11 cellular contexts compared by ENCODE assay signal in the genomic region with DNA sequence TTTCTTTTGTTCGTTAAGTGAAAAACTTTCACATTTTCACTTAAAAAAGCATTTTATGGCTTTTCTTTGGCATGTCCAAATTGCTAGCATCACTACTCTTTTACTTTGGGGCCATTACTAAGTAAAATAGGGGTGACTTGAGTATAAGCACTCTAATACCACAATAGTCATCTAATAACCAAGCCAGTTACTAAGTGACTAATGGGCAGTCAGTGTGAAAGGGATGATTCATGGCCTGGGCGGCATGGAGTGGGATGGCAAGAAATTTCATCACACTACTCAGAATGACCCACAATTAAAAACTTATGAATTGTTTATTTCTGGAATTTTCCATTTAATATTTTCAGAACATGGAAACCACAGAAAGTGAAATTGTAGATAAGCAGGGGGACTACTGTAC.
DNase-seq lines count a peak whose midpoint lies in the region; ATAC-seq and TF ChIP-seq lines count a peak whose summit lies in the region.
"Had no signal": no experiment of that assay in that cellular context is flagged by ENCODE, and none has a peak within 500 bp of the region (broad histone marks: within the 10 kb centered on the region; RNA-seq: fewer than 3 reads in every experiment).

No MANE protein-coding gene starts in this region.

- no peaks in the 10 kb centered on the region for H3K27me3 ChIP-seq in ovary
- H3K27me3 ChIP-seq: vagina had no signal

- TF ChIP-seq EP300 in ovary (IDR thresholded peaks at IDR 0.05), result no peak

- no peak overlapping the region for H3K4me3 ChIP-seq in ovary
- H3K4me3 ChIP-seq: vagina had no signal

- no peaks in the 10 kb centered on the region for H3K36me3 ChIP-seq in ovary
- H3K36me3 ChIP-seq: vagina had no signal

- no peak for ATAC-seq in GM19351 (IDR thresholded peaks at IDR 0.05; ENCODE audit: unreplicated experiment)
- ATAC-seq: activated CD8-positive, alpha-beta memory T cell treated with anti-CD3 and anti-CD28 coated beads, Interleukin-2, amount 10 ng/mL, durations not matched to agents 7 days and 5 days had no signal

- 75 to 85% (median 79%) methylated on average over 2 of the region's 2 CpGs for WGBS in ovary, 3 donors

- no peak for TF ChIP-seq CTCF in ovary (IDR thresholded peaks at IDR 0.05)

- H3K27ac ChIP-seq in epithelial cell of prostate, result peak overlapping the region; percentile 43
- H3K27ac ChIP-seq in ovary, result no peak overlapping the region
- H3K27ac ChIP-seq: vagina had no signal

- no peak for TF ChIP-seq POLR2A in ovary (IDR thresholded peaks at IDR 0.05)

- intact Hi-C loops in ovary (cut with DNase I), result loop anchor here in 1 of 4 donors (5.0 kb wide), 1 partner anchor 51 kb away; no protein-coding TSS in a partner anchor

- H3K4me1 ChIP-seq in ovary (ENCODE audit: insufficient read depth), result no peaks in the 10 kb centered on the region
- H3K4me1 ChIP-seq: vagina had no signal

- DNase-seq in stimulated activated CD4-positive, alpha-beta T cell treated with anti-CD3 and anti-CD28 coated beads, Interleukin-1b, Interleukin-23, amount 100 ng/mL, for 48 hours, result peak; percentile 1
- no peak for DNase-seq in stimulated activated CD4-positive, alpha-beta T cell treated with anti-CD3 and anti-CD28 coated beads, Interleukin-12 subunit alpha, Interleukin-12 subunit beta, amount 100 ng/mL, for 4 hours
- peak; percentile 39 for DNase-seq in HK-2 (ENCODE audit: unreplicated experiment)
- peak; percentile 16 for DNase-seq in epithelial cell of prostate (ENCODE audit: low read depth, low spot score)
- DNase-seq in NCI-H2029 treated with DMSO at 0.1 percent for 48 hours (lab: John Stamatoyannopoulos, UW), result no peak
- no peak for DNase-seq in ovary
- no peak for DNase-seq in HCEC 1CT
- DNase-seq: activated CD8-positive, alpha-beta memory T cell treated with anti-CD3 and anti-CD28 coated beads, Interleukin-2, amount 10 ng/mL, durations not matched to agents 7 days and 5 days; DMS53 had no signal

- H3K9me3 ChIP-seq in ovary, result no peaks in the 10 kb centered on the region
- H3K9me3 ChIP-seq: vagina had no signal

Comparison
In these comparisons a context has a peak if more than half of its experiments do, and no peak if none do; other contexts are left out.
1. DNase-seq: peak in stimulated activated CD4-positive, alpha-beta T cell treated with anti-CD3 and anti-CD28 coated beads, Interleukin-1b, Interleukin-23, amount 100 ng/mL, for 48 hours (single experiment), HK-2 (single experiment) and epithelial cell of prostate (single experiment); none in stimulated activated CD4-positive, alpha-beta T cell treated with anti-CD3 and anti-CD28 coated beads, Interleukin-12 subunit alpha, Interleukin-12 subunit beta, amount 100 ng/mL, for 4 hours (single experiment), NCI-H2029 treated with DMSO at 0.1 percent for 48 hours (single experiment), ovary (0 of 5) and HCEC 1CT (single experiment).